21 cellular contexts compared by ENCODE assay signal in genomic region chr3:124881976-124882697, GRCh38. TPM values are rescaled to one million over a fixed set of nuclear protein-coding genes. Genes with fewer than 3 reads are reported as not detected.
A peak's percentile ranks its signal among the peaks of the same experiment; 100 is the strongest.
DNase-seq lines count a peak whose midpoint lies in the region; ATAC-seq, FAIRE-seq and TF ChIP-seq lines count a peak whose summit lies in the region.
"Had no signal": no experiment of that assay in that cellular context is flagged by ENCODE, and none has a peak within 500 bp of the region (broad histone marks: within the 10 kb centered on the region; RNA-seq: fewer than 3 reads in every experiment).

No MANE protein-coding gene starts in this region.

- H3K4me2 ChIP-seq in A549 = peak overlapping the region; percentile 90; the same call in 2 of the 3 replicates

- no peaks in the 10 kb centered on the region for H3K36me3 Mint-ChIP-seq in mesothelial cell of epicardium
- no peaks in the 10 kb centered on the region for H3K36me3 Mint-ChIP-seq in stimulated activated naive B cell treated with anti-CD40 and anti-IgM and Interleukin-4, amounts not matched to agents 10 μg/mL and 1 μg/mL and 100 μg/mL, for 72 hours

- CTCF ChIA-PET in A549 (lab: Yijun Ruan, JAX) = interaction anchor here (0.7 to 2.3 kb wide), 4 partner anchors 19 to 121 kb away, joined by 3 to 8 read pairs (median 5); no protein-coding TSS in a partner anchor

- WGBS in A549 (ENCODE audit: missing lambda C conversion rate) = 89% methylated on average over 11 of the region's 11 CpGs
- 87 to 88% methylated on average over 11 of the region's 11 CpGs for WGBS in thyroid gland, 2 donors

- no peak overlapping the region for H3K4me3 Mint-ChIP-seq in mesothelial cell of epicardium
- H3K4me3 Mint-ChIP-seq in stimulated activated naive B cell treated with anti-CD40 and anti-IgM and Interleukin-4, amounts not matched to agents 10 μg/mL and 1 μg/mL and 100 μg/mL, for 72 hours = no peak overlapping the region
- H3K4me3 Mint-ChIP-seq: activated CD4-positive, alpha-beta T cell treated with anti-CD3 and anti-CD28 coated beads, Interleukin-2, amount 10 ng/mL, durations not matched to agents 24 days and 14 days; activated naive CD4-positive, alpha-beta T cell treated with anti-CD3 and anti-CD28 coated beads, Interleukin-2, amount 10 ng/mL, durations not matched to agents 7 days and 5 days had no signal

- no peak for TF ChIP-seq EP300 in A549 (IDR thresholded peaks at IDR 0.05)

- TF ChIP-seq CTCF in A549 (IDR thresholded peaks at IDR 0.05) (no peak), mesothelial cell of epicardium (IDR thresholded peaks at IDR 0.05; ENCODE audit: unreplicated experiment) (no peak), thyroid gland (IDR thresholded peaks at IDR 0.05) (no peak), colonic mucosa (IDR thresholded peaks at IDR 0.05) (no peak)

- H3K9ac ChIP-seq in HUES6 (ENCODE audit: low read length) = peak overlapping the region; percentile 34
- no peak overlapping the region for H3K9ac ChIP-seq in colonic mucosa (ENCODE audit: low read depth in 2 of 2, low read length in 2 of 2)

- no peak for DNase-seq in A549 (ENCODE audit: low read depth in 1 of 2, low spot score in 1 of 2)
- no peak for DNase-seq in caudate nucleus (lab: John Stamatoyannopoulos, UW)
- no peak for DNase-seq in mesothelial cell of epicardium (ENCODE audit: low spot score in 2 of 2, unreplicated experiment in 2 of 2)
- DNase-seq in thyroid gland = no peak
- DNase-seq in C1 segment of cervical spinal cord (lab: John Stamatoyannopoulos, UW) = no peak
- no peak for DNase-seq in colonic mucosa
- DNase-seq in stimulated activated naive B cell treated with anti-CD40 and anti-IgM and Interleukin-4, amounts not matched to agents 10 μg/mL and 1 μg/mL and 100 μg/mL, for 72 hours = no peak
- DNase-seq: activated CD4-positive, alpha-beta T cell treated with anti-CD3 and anti-CD28 coated beads, Interleukin-2, amount 10 ng/mL, durations not matched to agents 24 days and 14 days; activated naive CD4-positive, alpha-beta T cell treated with anti-CD3 and anti-CD28 coated beads, Interleukin-2, amount 10 ng/mL, durations not matched to agents 7 days and 5 days; activated T-cell treated with anti-CD3 and anti-CD28 coated beads for 4 hours; Caco-2; GDM1; KG1; NCI-H1417 treated with DMSO at 0.1 percent for 48 hours; NCI-H446; small intestine; stimulated activated naive CD4-positive, alpha-beta T cell; uterus had no signal

- peaks cover 1% of the 10 kb centered on the region for H3K27me3 Mint-ChIP-seq in mesothelial cell of epicardium (ENCODE audit: low read depth)
- H3K27me3 Mint-ChIP-seq in stimulated activated naive B cell treated with anti-CD40 and anti-IgM and Interleukin-4, amounts not matched to agents 10 μg/mL and 1 μg/mL and 100 μg/mL, for 72 hours = peaks cover 45 to 47% of the 10 kb centered on the region in 2 donors

- POLR2A ChIA-PET in A549 (lab: Yijun Ruan, JAX) = no interaction called here

- no peak for TF ChIP-seq RAD21 in A549 (conservative IDR thresholded peaks at IDR 0.05 in 1 of 2, IDR thresholded peaks at IDR 0.05 in 1 of 2)

- H3K9me3 ChIP-seq in A549 = no peaks in the 10 kb centered on the region
- H3K9me3 ChIP-seq in HUES6 (ENCODE audit: control insufficient read depth, insufficient read depth, low read depth, low read length) = no peaks in the 10 kb centered on the region
- no peaks in the 10 kb centered on the region for H3K9me3 ChIP-seq in thyroid gland
- no peaks in the 10 kb centered on the region for H3K9me3 ChIP-seq in colonic mucosa
- H3K9me3 ChIP-seq: Caco-2, uterus had no signal

- no peaks in the 10 kb centered on the region for H3K27me3 ChIP-seq in HUES6 (ENCODE audit: control insufficient read depth, insufficient read depth, low read length)
- no peaks in the 10 kb centered on the region for H3K27me3 ChIP-seq in thyroid gland
- no peaks in the 10 kb centered on the region for H3K27me3 ChIP-seq in colonic mucosa
- H3K27me3 ChIP-seq: uterus had no signal

- no peak overlapping the region for H3K4me3 ChIP-seq in A549
- H3K4me3 ChIP-seq in HUES6 (ENCODE audit: low read depth, low read length) = no peak overlapping the region; the same call in 1 of the 2 replicates
- no peak overlapping the region for H3K4me3 ChIP-seq in thyroid gland (replicated peaks in 1 of 3)
- H3K4me3 ChIP-seq in colonic mucosa = no peak overlapping the region
- H3K4me3 ChIP-seq: uterus had no signal

- no peak for FAIRE-seq in A549 (lab: Jason Lieb, UNC)
- FAIRE-seq: GM12892, small intestine had no signal

- H3K27ac ChIP-seq in A549 (peak overlapping the region; percentile 90 to 99), HUES6 (ENCODE audit: low read depth, low read length) (peak overlapping the region; percentile 51; the same call in 1 of the 2 replicates), caudate nucleus (ENCODE audit: low read depth, low read length) (peak overlapping the region; percentile 67), thyroid gland (no peak overlapping the region), colonic mucosa (no peak overlapping the region)

- H3K4me1 ChIP-seq in A549 (peaks cover 68% of the 10 kb centered on the region), HUES6 (ENCODE audit: control insufficient read depth, insufficient read depth, low read length) (peaks cover 61% of the 10 kb centered on the region), thyroid gland (peaks cover 31 to 44% of the 10 kb centered on the region in 2 donors), colonic mucosa (no peaks in the 10 kb centered on the region)

- no peaks in the 10 kb centered on the region for H3K9me3 Mint-ChIP-seq in mesothelial cell of epicardium
- no peaks in the 10 kb centered on the region for H3K9me3 Mint-ChIP-seq in stimulated activated naive B cell treated with anti-CD40 and anti-IgM and Interleukin-4, amounts not matched to agents 10 μg/mL and 1 μg/mL and 100 μg/mL, for 72 hours
- H3K9me3 Mint-ChIP-seq: activated CD4-positive, alpha-beta T cell treated with anti-CD3 and anti-CD28 coated beads, Interleukin-2, amount 10 ng/mL, durations not matched to agents 24 days and 14 days; activated naive CD4-positive, alpha-beta T cell treated with anti-CD3 and anti-CD28 coated beads, Interleukin-2, amount 10 ng/mL, durations not matched to agents 7 days and 5 days had no signal

- peaks cover 20% of the 10 kb centered on the region; the same call in 1 of the 2 replicates for H3K36me3 ChIP-seq in HUES6 (ENCODE audit: control insufficient read depth, insufficient read depth, low read length)
- H3K36me3 ChIP-seq in thyroid gland = no peaks in the 10 kb centered on the region
- H3K36me3 ChIP-seq in colonic mucosa = no peaks in the 10 kb centered on the region
- H3K36me3 ChIP-seq: uterus had no signal

- intact Hi-C loops in thyroid gland (cut with DNase I) = no loop called here
- intact Hi-C loops in colonic mucosa (cut with DNase I) = no loop called here

- peaks cover 37% of the 10 kb centered on the region for H3K4me1 Mint-ChIP-seq in mesothelial cell of epicardium
- H3K4me1 Mint-ChIP-seq in stimulated activated naive B cell treated with anti-CD40 and anti-IgM and Interleukin-4, amounts not matched to agents 10 μg/mL and 1 μg/mL and 100 μg/mL, for 72 hours = peaks cover 13 to 20% of the 10 kb centered on the region in 2 donors

- ATAC-seq in A549 = no peak
- ATAC-seq in stimulated activated naive B cell treated with anti-CD40 and anti-IgM and Interleukin-4, amounts not matched to agents 10 μg/mL and 1 μg/mL and 100 μg/mL, for 72 hours (replicated peaks) = no peak

- H3K27ac Mint-ChIP-seq in mesothelial cell of epicardium = peak overlapping the region; percentile 22
- no peak overlapping the region for H3K27ac Mint-ChIP-seq in stimulated activated naive B cell treated with anti-CD40 and anti-IgM and Interleukin-4, amounts not matched to agents 10 μg/mL and 1 μg/mL and 100 μg/mL, for 72 hours
- H3K27ac Mint-ChIP-seq: activated CD4-positive, alpha-beta T cell treated with anti-CD3 and anti-CD28 coated beads, Interleukin-2, amount 10 ng/mL, durations not matched to agents 24 days and 14 days; activated naive CD4-positive, alpha-beta T cell treated with anti-CD3 and anti-CD28 coated beads, Interleukin-2, amount 10 ng/mL, durations not matched to agents 7 days and 5 days had no signal

- no peak for TF ChIP-seq POLR2A in A549 (IDR thresholded peaks at IDR 0.05; ENCODE audit: low read length)
- no peak for TF ChIP-seq POLR2A in thyroid gland (IDR thresholded peaks at IDR 0.05)

TF ChIP-seq in A549, 52 proteins besides CTCF, POLR2A, EP300 and RAD21 (continues in another document):
- TF ChIP-seq FOSB (CRISPR knock-in tag; IDR thresholded peaks at IDR 0.05) (no peak), HES2 (IDR thresholded peaks at IDR 0.05) (no peak), ESRRA (IDR thresholded peaks at IDR 0.05; ENCODE audit: borderline replicate concordance, low read length) (no peak), POLR2AphosphoS2 (conservative IDR thresholded peaks at IDR 0.05; ENCODE audit: low read length) (no peak), KDM1A (IDR thresholded peaks at IDR 0.05; ENCODE audit: low read depth) (no peak), HOXA7 (CRISPR knock-in tag; IDR thresholded peaks at IDR 0.05) (no peak)

RNA-seq across cellular contexts. Expression of gene ITGB5, which starts 5.0 kb away (rescaled TPM):
- polyA plus RNA-seq in A549 (2011; rRNA removed) (260 and 476 TPM in 2 replicates), A549 (2017; fragmentation: RNase III; extraction: RNeasy Plus Mini Kit Qiagen cat#74134 plus additional on column Dnase treatment) (174 to 209 TPM (median 201 TPM) in 3 replicates)
- polyA plus RNA-seq in A549 (2012; cell fraction: cytosol; rRNA removed) = 393 and 412 TPM in 2 replicates
- polyA plus RNA-seq in A549 (2012; cell fraction: nucleus; rRNA removed) = 508 and 526 TPM in 2 replicates
- polyA minus RNA-seq in A549 (2011; rRNA and poly(A)+ RNA removed) = 629 and 645 TPM in 2 replicates
- total RNA-seq in mesothelial cell of epicardium (63.3 to 71.4 TPM (median 64.7 TPM) in 3 replicates), thyroid gland (100 to 1,000 TPM in 3 of 4 donors, 10 to 100 TPM in 1; 79.2 to 122 (median 110) TPM), colonic mucosa (10 to 100 TPM; 74.4 to 74.8 TPM)

RNA-seq across cellular contexts. Expression of gene MUC13, which starts 52.4 kb away (rescaled TPM):
- polyA plus RNA-seq in A549 (2011; rRNA removed) (8.8 and 10.2 TPM in 2 replicates), A549 (2017; fragmentation: RNase III; extraction: RNeasy Plus Mini Kit Qiagen cat#74134 plus additional on column Dnase treatment) (4.8 to 5.5 TPM (median 4.8 TPM) in 3 replicates)
- 2.1 and 2.5 TPM in 2 replicates for polyA plus RNA-seq in A549 (2012; cell fraction: cytosol; rRNA removed)
- polyA plus RNA-seq in A549 (2012; cell fraction: nucleus; rRNA removed) = 4.8 and 6.9 TPM in 2 replicates
- 3.7 and 4.3 TPM in 2 replicates for polyA minus RNA-seq in A549 (2011; rRNA and poly(A)+ RNA removed)
- total RNA-seq in mesothelial cell of epicardium (0.16 TPM in 1 of 3 replicates, not detected in the others), thyroid gland (not detected), colonic mucosa (100 to 1,000 TPM; 360 to 853 TPM)
- total RNA-seq: activated CD4-positive, alpha-beta T cell treated with anti-CD3 and anti-CD28 coated beads, Interleukin-2, amount 10 ng/mL, durations not matched to agents 24 days and 14 days; omental fat pad had no signal

Comparison
In these comparisons a context has a peak if more than half of its experiments do, and no peak if none do; other contexts are left out.
1. H3K27ac ChIP-seq: peak in A549 (2 of 2), HUES6 (single experiment) and caudate nucleus (single experiment); none in thyroid gland (0 of 3) and colonic mucosa (single experiment).
2. RNA of gene MUC13, which starts 52.4 kb away (total RNA-seq): 360 to 853 TPM in colonic mucosa; 0.16 TPM in mesothelial cell of epicardium and not detected in thyroid gland; every median in the first group is over 100 times any median in the second.